Comparison of ENCODE assay signal across 36 cellular contexts in the genomic region with DNA sequence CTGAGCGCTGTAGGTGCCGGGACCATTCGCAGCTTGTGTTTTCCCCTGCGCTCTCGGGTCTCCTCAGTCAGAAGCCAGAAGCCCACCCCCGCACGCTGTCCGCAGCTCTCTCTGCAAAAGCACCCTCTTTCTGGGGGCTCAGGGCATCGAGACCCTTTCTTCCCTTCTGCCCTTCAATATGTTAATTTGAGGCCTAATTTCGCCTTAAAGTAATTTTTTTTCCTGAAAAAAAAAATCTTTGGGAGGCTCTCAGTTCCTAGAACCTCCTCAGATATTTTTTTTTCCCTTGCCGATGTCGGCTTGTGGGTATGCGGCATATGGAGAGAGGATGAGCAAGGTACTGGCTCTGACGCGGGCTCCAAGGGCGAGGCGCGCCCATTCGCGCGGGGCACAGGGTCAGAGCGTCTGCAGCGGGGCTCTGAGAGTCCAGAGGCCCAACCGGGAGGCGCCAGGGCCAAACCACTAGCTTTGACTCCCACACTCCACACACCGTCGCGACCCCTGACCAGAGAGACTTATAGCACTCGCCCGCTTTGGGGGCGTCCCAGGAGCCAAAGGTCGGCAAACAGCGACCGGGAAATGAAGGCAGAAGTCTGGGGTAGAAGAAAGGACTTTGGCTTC. TPM values are rescaled to one million over a fixed set of nuclear protein-coding genes. Genes with fewer than 3 reads are reported as not detected.
DNase-seq lines count a peak whose midpoint lies in the region; ATAC-seq, FAIRE-seq and TF ChIP-seq lines count a peak whose summit lies in the region.
"Had no signal": no experiment of that assay in that cellular context is flagged by ENCODE, and none has a peak within 500 bp of the region (broad histone marks: within the 10 kb centered on the region; RNA-seq: fewer than 3 reads in every experiment).

No MANE protein-coding gene starts in this region.

- no peak for TF ChIP-seq POLR2A in IMR-90 (IDR thresholded peaks at IDR 0.05; ENCODE audit: low read depth, low read length)

- H2BK120ac ChIP-seq in IMR-90 (ENCODE audit: low read depth, low read length), result no peak overlapping the region

- TF ChIP-seq CTCF in IMR-90 (conservative IDR thresholded peaks at IDR 0.05; ENCODE audit: low read depth, low read length), result no peak
- TF ChIP-seq CTCF in kidney (IDR thresholded peaks at IDR 0.05; ENCODE audit: borderline replicate concordance, extremely low read depth, insufficient read depth), result no peak
- no peak for TF ChIP-seq CTCF in HFFc6 (IDR thresholded peaks at IDR 0.05)

- CTCF ChIA-PET in activated CD4-positive, alpha-beta memory T cell treated with anti-CD3 and anti-CD28 coated beads for 36 hours (lab: Charles Lee), result interaction anchor here (2.5 kb wide), 1 partner anchor 19 kb away, joined by 13 read pairs; no protein-coding TSS in a partner anchor
- CTCF ChIA-PET in activated CD4-positive, alpha-beta memory T cell treated with anti-CD3 and anti-CD28 coated beads, Interleukin-2, amount 10 ng/mL, durations not matched to agents 7 days and 5 days (lab: Charles Lee), result interaction anchor here (0.8 kb wide), 1 partner anchor 10 kb away, joined by 3 read pairs; no protein-coding TSS in a partner anchor
- CTCF ChIA-PET in IMR-90 (lab: Yijun Ruan, JAX), result no interaction called here

- H3K9me3 ChIP-seq in BLaER1, result peaks cover 62% of the 10 kb centered on the region
- H3K9me3 ChIP-seq in IMR-90 (ENCODE audit: control insufficient read depth, insufficient read depth, low read length), result peaks cover 14% of the 10 kb centered on the region
- H3K9me3 ChIP-seq in kidney (ENCODE audit: control insufficient read depth in 1 of 2, low read length in 2 of 2), result no peaks in the 10 kb centered on the region
- H3K9me3 ChIP-seq: esophagus squamous epithelium, heart left ventricle, mucosa of descending colon, right atrium auricular region, tibial nerve had no signal

- TF ChIP-seq RAD21 in IMR-90 (IDR thresholded peaks at IDR 0.05; ENCODE audit: low read length), result no peak

- peaks cover 21% of the 10 kb centered on the region for H3K4me1 ChIP-seq in BLaER1
- no peaks in the 10 kb centered on the region for H3K4me1 ChIP-seq in IMR-90 (ENCODE audit: control insufficient read depth, insufficient read depth, low read length)
- H3K4me1 ChIP-seq in kidney (ENCODE audit: control insufficient read depth in 1 of 2, insufficient read depth in 1 of 2, low read depth in 1 of 2, low read length in 2 of 2), result peaks cover 0 to 5% of the 10 kb centered on the region in 2 donors
- H3K4me1 ChIP-seq: foreskin keratinocyte, parathyroid adenoma had no signal

- H3K9ac ChIP-seq in BLaER1, result no peak overlapping the region
- no peak overlapping the region for H3K9ac ChIP-seq in IMR-90 (ENCODE audit: low read depth, low read length)
- H3K9ac ChIP-seq in kidney (ENCODE audit: low read length in 2 of 2), result no peak overlapping the region
- H3K9ac ChIP-seq: parathyroid adenoma had no signal

- H4K5ac ChIP-seq in IMR-90 (ENCODE audit: low read depth, low read length), result no peak overlapping the region

- H3K4me3 Mint-ChIP-seq in activated CD4-positive, alpha-beta memory T cell treated with anti-CD3 and anti-CD28 coated beads for 36 hours, result no peak overlapping the region
- H3K4me3 Mint-ChIP-seq in activated CD4-positive, alpha-beta memory T cell treated with anti-CD3 and anti-CD28 coated beads, Interleukin-2, amount 10 ng/mL, durations not matched to agents 7 days and 5 days, result no peak overlapping the region
- H3K4me3 Mint-ChIP-seq in effector memory CD8-positive, alpha-beta T cell, result peak overlapping the region in 1 of 2 donors; percentile 54
- H3K4me3 Mint-ChIP-seq in HFFc6, result no peak overlapping the region

- H3K56ac ChIP-seq in IMR-90 (ENCODE audit: extremely low read depth, insufficient read depth, low read length), result no peak overlapping the region

- no peak for FAIRE-seq in kidney (lab: Jason Lieb, UNC)
- FAIRE-seq: endometrium, GM18507 had no signal

- no peak overlapping the region for H2AK9ac ChIP-seq in IMR-90 (replicated peaks; ENCODE audit: low read depth, low read length, poor library complexity)

- no peak for ATAC-seq in IMR-90 (ENCODE audit: low read depth)
- peak; percentile 42 for ATAC-seq in left colon
- no peak for ATAC-seq in effector memory CD8-positive, alpha-beta T cell (replicated peaks)
- ATAC-seq: heart left ventricle had no signal

- no peak overlapping the region for H4K91ac ChIP-seq in IMR-90 (ENCODE audit: insufficient read depth, low read depth, low read length)

- H2BK15ac ChIP-seq in IMR-90 (ENCODE audit: low read depth, low read length), result no peak overlapping the region

- H3K36me3 Mint-ChIP-seq in activated CD4-positive, alpha-beta memory T cell treated with anti-CD3 and anti-CD28 coated beads for 36 hours, result peaks cover 5% of the 10 kb centered on the region
- H3K36me3 Mint-ChIP-seq in activated CD4-positive, alpha-beta memory T cell treated with anti-CD3 and anti-CD28 coated beads, Interleukin-2, amount 10 ng/mL, durations not matched to agents 7 days and 5 days (ENCODE audit: low read depth), result peaks cover 8% of the 10 kb centered on the region
- H3K36me3 Mint-ChIP-seq in effector memory CD8-positive, alpha-beta T cell (ENCODE audit: insufficient read depth), result peaks cover 30% of the 10 kb centered on the region
- H3K36me3 Mint-ChIP-seq in HFFc6 (ENCODE audit: low read depth), result no peaks in the 10 kb centered on the region

- no TSS peak for BruUV-seq in IMR-90 (replicated peaks; lab: Mats Ljungman, UMichigan)

- H3K4me2 ChIP-seq in BLaER1 (no peak overlapping the region), IMR-90 (ENCODE audit: low read depth, low read length) (no peak overlapping the region)
- H3K4me2 ChIP-seq: smooth muscle cell had no signal

- H3K79me1 ChIP-seq in IMR-90 (ENCODE audit: low read depth in 1 of 2, low read length in 2 of 2), result no peaks in the 10 kb centered on the region

- dilution Hi-C loops in IMR-90 (cut with HindIII; ENCODE audit: low sequenced_read_pairs, unreplicated experiment), result no loop called here

- POLR2A ChIA-PET in activated CD4-positive, alpha-beta memory T cell treated with anti-CD3 and anti-CD28 coated beads for 36 hours (lab: Charles Lee), result no interaction called here
- POLR2A ChIA-PET in activated CD4-positive, alpha-beta memory T cell treated with anti-CD3 and anti-CD28 coated beads, Interleukin-2, amount 10 ng/mL, durations not matched to agents 7 days and 5 days (lab: Charles Lee), result interaction anchor here (1.3 to 2.2 kb wide), 2 partner anchors 8 to 19 kb away, joined by 3 to 6 read pairs; no protein-coding TSS in a partner anchor
- POLR2A ChIA-PET in IMR-90 (lab: Charles Lee; ENCODE audit: unreplicated experiment), result no interaction called here

- 0 out of 2 replicates have a peak, but pooled peaks cover 19% of the 10 kb centered on the region for H4K20me1 ChIP-seq in BLaER1
- no peaks in the 10 kb centered on the region for H4K20me1 ChIP-seq in IMR-90 (ENCODE audit: insufficient read depth, low read length)

- no peak overlapping the region for H3K18ac ChIP-seq in IMR-90 (ENCODE audit: low read depth, low read length)

- no peaks in the 10 kb centered on the region for H3K36me3 ChIP-seq in BLaER1
- no peaks in the 10 kb centered on the region for H3K36me3 ChIP-seq in IMR-90 (ENCODE audit: control insufficient read depth, insufficient read depth, low read length)
- H3K36me3 ChIP-seq in kidney (ENCODE audit: control insufficient read depth in 1 of 2, insufficient read depth in 2 of 2, low read length in 2 of 2), result no peaks in the 10 kb centered on the region
- H3K36me3 ChIP-seq: brain microvascular endothelial cell, esophagus squamous epithelium, heart left ventricle, right atrium auricular region, tibial nerve had no signal

- H3K27me3 ChIP-seq in BLaER1 (peaks cover 68% of the 10 kb centered on the region), IMR-90 (ENCODE audit: control insufficient read depth, insufficient read depth, low read length) (peaks cover 95% of the 10 kb centered on the region)

- intact Hi-C loops in activated CD4-positive, alpha-beta memory T cell treated with anti-CD3 and anti-CD28 coated beads for 36 hours (cut with micrococcal nuclease), result no loop called here
- intact Hi-C loops in IMR-90 (cut with micrococcal nuclease), result no loop called here
- intact Hi-C loops in left colon (cut with DNase I, micrococcal nuclease), result no loop called here
- intact Hi-C loops in kidney (cut with DNase I), result no loop called here

- H3K9me3 Mint-ChIP-seq in activated CD4-positive, alpha-beta memory T cell treated with anti-CD3 and anti-CD28 coated beads for 36 hours, result no peaks in the 10 kb centered on the region
- H3K9me3 Mint-ChIP-seq in activated CD4-positive, alpha-beta memory T cell treated with anti-CD3 and anti-CD28 coated beads, Interleukin-2, amount 10 ng/mL, durations not matched to agents 7 days and 5 days, result no peaks in the 10 kb centered on the region
- no peaks in the 10 kb centered on the region for H3K9me3 Mint-ChIP-seq in effector memory CD8-positive, alpha-beta T cell
- no peaks in the 10 kb centered on the region for H3K9me3 Mint-ChIP-seq in HFFc6

- H3K4me3 ChIP-seq in BLaER1 (peak overlapping the region; percentile 15; the same call in 1 of the 2 replicates), IMR-90 (ENCODE audit: insufficient read depth, low read depth, low read length) (no peak overlapping the region), kidney (ENCODE audit: low read length in 2 of 2) (no peak overlapping the region)
- H3K4me3 ChIP-seq: esophagus squamous epithelium, heart left ventricle, lung, mucosa of descending colon, right atrium auricular region, SK-N-MC, smooth muscle cell, tibial nerve had no signal

- no peak overlapping the region for H3K4ac ChIP-seq in IMR-90 (ENCODE audit: low read depth, low read length)

- H3K27ac ChIP-seq in BLaER1, result no peak overlapping the region
- no peak overlapping the region for H3K27ac ChIP-seq in IMR-90 (ENCODE audit: insufficient read depth, low read length)
- H3K27ac ChIP-seq in kidney (ENCODE audit: low read depth in 2 of 2, low read length in 2 of 2), result no peak overlapping the region
- H3K27ac ChIP-seq: brain microvascular endothelial cell, esophagus squamous epithelium, foreskin keratinocyte, heart left ventricle, HL-60, parathyroid adenoma, right atrium auricular region, SK-N-MC, tibial nerve had no signal

- H2AFZ ChIP-seq in IMR-90 (replicated peaks; ENCODE audit: low read length, poor library complexity), result peak overlapping the region; percentile 44
- H2AFZ ChIP-seq: parathyroid adenoma had no signal

- in situ Hi-C loops in IMR-90 (cut with MboI; ENCODE audit: low sequenced_read_pairs), result no loop called here

- DNase-seq in activated CD4-positive, alpha-beta memory T cell treated with anti-CD3 and anti-CD28 coated beads for 36 hours, result no peak
- DNase-seq in activated CD4-positive, alpha-beta memory T cell treated with anti-CD3 and anti-CD28 coated beads, Interleukin-2, amount 10 ng/mL, durations not matched to agents 7 days and 5 days, result no peak
- DNase-seq in IMR-90 (no peak), left colon (no peak), kidney (no peak), HFFc6 (no peak)
- DNase-seq in effector memory CD8-positive, alpha-beta T cell, result no peak
- DNase-seq: activated gamma-delta T cell treated with Interleukin-2 at 50 U/mL for 16 hours; AML-193; brain microvascular endothelial cell; CD4-positive, alpha-beta memory T cell; cerebellar nuclear complex; esophagus squamous epithelium; foreskin keratinocyte; heart left ventricle; MM.1S; NCI-H1417 treated with DMSO at 0.1 percent for 48 hours; NCI-H2029 treated with DMSO at 0.1 percent for 48 hours; NCI-H524 treated with DMSO at 0.1 percent for 48 hours; OCI-M1; stimulated activated CD4-positive, alpha-beta T cell treated with anti-CD3 and anti-CD28 coated beads, Interleukin-2, amount 100 ng/mL, for 48 hours had no signal

- WGBS in IMR-90 (ENCODE audit: extremely low coverage in 2 of 2, insufficient read length in 1 of 2), 2 experiments, result 4% methylated on average over 5 of the region's 34 CpGs; no CpG with 5 or more reads in 1 of the 2 experiments

- H3K9me1 ChIP-seq in IMR-90 (ENCODE audit: insufficient read depth, low read length), result peaks cover 3% of the 10 kb centered on the region

- peak overlapping the region; percentile 51 for H3K27ac Mint-ChIP-seq in activated CD4-positive, alpha-beta memory T cell treated with anti-CD3 and anti-CD28 coated beads for 36 hours
- H3K27ac Mint-ChIP-seq in activated CD4-positive, alpha-beta memory T cell treated with anti-CD3 and anti-CD28 coated beads, Interleukin-2, amount 10 ng/mL, durations not matched to agents 7 days and 5 days, result no peak overlapping the region
- H3K27ac Mint-ChIP-seq in effector memory CD8-positive, alpha-beta T cell, result no peak overlapping the region
- no peak overlapping the region for H3K27ac Mint-ChIP-seq in HFFc6

- H2BK20ac ChIP-seq in IMR-90 (ENCODE audit: low read depth, low read length), result no peak overlapping the region

- H3K27me3 Mint-ChIP-seq in activated CD4-positive, alpha-beta memory T cell treated with anti-CD3 and anti-CD28 coated beads for 36 hours, result peaks cover 88% of the 10 kb centered on the region
- peaks cover 88% of the 10 kb centered on the region for H3K27me3 Mint-ChIP-seq in activated CD4-positive, alpha-beta memory T cell treated with anti-CD3 and anti-CD28 coated beads, Interleukin-2, amount 10 ng/mL, durations not matched to agents 7 days and 5 days
- peaks cover 88 to 89% of the 10 kb centered on the region in 2 donors for H3K27me3 Mint-ChIP-seq in effector memory CD8-positive, alpha-beta T cell
- H3K27me3 Mint-ChIP-seq in HFFc6 (ENCODE audit: insufficient read depth), result peaks cover 72% of the 10 kb centered on the region

- H3K14ac ChIP-seq in IMR-90 (replicated peaks; ENCODE audit: low read depth, low read length), result no peak overlapping the region

- no peak overlapping the region for H4K8ac ChIP-seq in IMR-90 (ENCODE audit: low read depth in 2 of 2, low read length in 2 of 2)

- H3K4me1 Mint-ChIP-seq in activated CD4-positive, alpha-beta memory T cell treated with anti-CD3 and anti-CD28 coated beads for 36 hours (ENCODE audit: low read depth), result peaks cover 44% of the 10 kb centered on the region
- H3K4me1 Mint-ChIP-seq in activated CD4-positive, alpha-beta memory T cell treated with anti-CD3 and anti-CD28 coated beads, Interleukin-2, amount 10 ng/mL, durations not matched to agents 7 days and 5 days, result peaks cover 60% of the 10 kb centered on the region
- peaks cover 16 to 34% of the 10 kb centered on the region in 2 donors for H3K4me1 Mint-ChIP-seq in effector memory CD8-positive, alpha-beta T cell (ENCODE audit: low read depth in 2 of 2)
- H3K4me1 Mint-ChIP-seq in HFFc6 (ENCODE audit: low read depth), result peaks cover 5% of the 10 kb centered on the region

- no peak overlapping the region for H2AK5ac ChIP-seq in IMR-90 (ENCODE audit: low read depth, low read length)

- H2BK5ac ChIP-seq in IMR-90 (ENCODE audit: low read depth, low read length, poor library complexity, severe bottlenecking), result no peak overlapping the region

- no peak overlapping the region for H3K23ac ChIP-seq in IMR-90 (ENCODE audit: low read depth, low read length)

RNA-seq across cellular contexts. Expression of a gene that starts 0.9 kb away (rescaled TPM):
- total RNA-seq in activated CD4-positive, alpha-beta memory T cell treated with anti-CD3 and anti-CD28 coated beads for 36 hours, result not detected
- not detected for total RNA-seq in activated CD4-positive, alpha-beta memory T cell treated with anti-CD3 and anti-CD28 coated beads, Interleukin-2, amount 10 ng/mL, durations not matched to agents 7 days and 5 days
- total RNA-seq in IMR-90 (2012; rRNA removed) (not detected in 2 replicates), left colon (not detected), kidney (not detected)
- polyA plus RNA-seq in IMR-90 (2012; rRNA removed) (not detected in 2 replicates), kidney (ENCODE audit: insufficient read depth, low read depth, low replicate concordance) (not detected)
- not detected in 2 replicates for polyA plus RNA-seq in IMR-90 (2012; cell fraction: cytosol; rRNA removed)
- not detected in 2 replicates for polyA plus RNA-seq in IMR-90 (2012; cell fraction: nucleus; rRNA removed; ENCODE audit: low replicate concordance)
- total RNA-seq in HFFc6 (2021; fragmentation: NEBNext Ultra II Directional; extraction: Animal tissue kit (Norgen Biotek cat#: 25700)), result not detected
- total RNA-seq: CD4-positive, alpha-beta memory T cell; dermis microvascular lymphatic vessel endothelial cell; foreskin keratinocyte; H4; heart left ventricle; lung; mucosa of descending colon; right atrium auricular region; smooth muscle cell; T-helper 2 cell treated with Interferon-gamma antibody and Interleukin-4, amounts not matched to agents 100 ng/mL and 5 ng/mL, for 36 hours; tibial nerve had no signal
- polyA plus RNA-seq: CD4-positive, alpha-beta memory T cell; foreskin keratinocyte; heart left ventricle; lung; neural cell; smooth muscle cell had no signal

RNA-seq across cellular contexts. Expression of a gene that starts 39.1 kb away (rescaled TPM):
- 10 to 100 TPM; 59.9 to 64.0 TPM for total RNA-seq in activated CD4-positive, alpha-beta memory T cell treated with anti-CD3 and anti-CD28 coated beads for 36 hours
- total RNA-seq in activated CD4-positive, alpha-beta memory T cell treated with anti-CD3 and anti-CD28 coated beads, Interleukin-2, amount 10 ng/mL, durations not matched to agents 7 days and 5 days, result 10 to 100 TPM; 41.5 to 45.4 TPM
- total RNA-seq in IMR-90 (2012; rRNA removed) (95.7 and 127 TPM in 2 replicates), left colon (10 to 100 TPM; 40.9 to 50.0 TPM), kidney (55.9 TPM)
- polyA plus RNA-seq in IMR-90 (2012; rRNA removed) (19.8 and 30.1 TPM in 2 replicates), kidney (ENCODE audit: insufficient read depth, low read depth, low replicate concordance) (51.4 TPM)
- polyA plus RNA-seq in IMR-90 (2012; cell fraction: cytosol; rRNA removed), result 5.4 and 10.6 TPM in 2 replicates
- 1.4 and 15.0 TPM in 2 replicates for polyA plus RNA-seq in IMR-90 (2012; cell fraction: nucleus; rRNA removed; ENCODE audit: low replicate concordance)
- total RNA-seq in HFFc6 (2021; fragmentation: NEBNext Ultra II Directional; extraction: Animal tissue kit (Norgen Biotek cat#: 25700)), result 10 to 100 TPM; 40.9 to 46.3 (median 43.1) TPM
